Comparison of ENCODE assay signal across 1 cellular context in the genomic region with DNA sequence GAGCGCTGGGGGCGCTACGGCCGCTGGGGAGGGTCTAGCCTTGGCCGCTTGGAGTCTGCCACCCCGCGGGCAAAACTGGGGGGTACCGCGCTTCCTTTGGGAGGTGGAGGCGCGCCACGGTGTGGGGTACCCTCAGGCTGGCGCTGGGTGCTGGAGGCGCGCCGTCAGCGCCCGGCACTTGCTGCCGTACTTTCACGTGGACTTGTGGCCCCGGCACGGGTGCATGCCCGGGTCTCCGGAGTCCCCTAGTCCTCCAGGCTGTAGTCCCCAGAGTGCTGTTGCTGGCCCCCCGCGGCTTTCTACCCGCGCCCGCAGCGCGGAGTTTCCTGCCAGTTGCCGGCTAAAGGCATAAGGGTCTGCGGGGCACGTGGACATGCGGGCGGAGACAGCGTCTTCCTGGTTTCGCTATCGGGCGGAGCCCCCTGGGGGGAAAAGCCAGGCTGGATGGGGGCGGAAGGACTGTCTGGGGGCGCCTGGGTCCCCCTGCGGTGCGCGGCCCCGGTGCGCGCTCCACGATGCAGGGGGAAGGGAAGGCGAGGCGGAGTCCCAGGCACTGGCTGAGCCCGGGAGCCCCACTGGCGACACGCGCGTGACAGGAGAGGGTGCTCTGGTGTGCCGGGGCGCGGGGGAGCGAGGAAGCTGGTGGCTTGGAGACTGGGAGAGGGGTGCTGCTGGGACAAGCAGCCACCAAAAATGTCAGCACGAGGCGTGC.
TF ChIP-seq lines count a peak whose summit lies in the region.

No MANE protein-coding gene starts in this region.

TF ChIP-seq in K562, 482 proteins besides CTCF, POLR2A, EP300 and RAD21 (continued from another document and continues in another):
- TF ChIP-seq, protein P1, sequence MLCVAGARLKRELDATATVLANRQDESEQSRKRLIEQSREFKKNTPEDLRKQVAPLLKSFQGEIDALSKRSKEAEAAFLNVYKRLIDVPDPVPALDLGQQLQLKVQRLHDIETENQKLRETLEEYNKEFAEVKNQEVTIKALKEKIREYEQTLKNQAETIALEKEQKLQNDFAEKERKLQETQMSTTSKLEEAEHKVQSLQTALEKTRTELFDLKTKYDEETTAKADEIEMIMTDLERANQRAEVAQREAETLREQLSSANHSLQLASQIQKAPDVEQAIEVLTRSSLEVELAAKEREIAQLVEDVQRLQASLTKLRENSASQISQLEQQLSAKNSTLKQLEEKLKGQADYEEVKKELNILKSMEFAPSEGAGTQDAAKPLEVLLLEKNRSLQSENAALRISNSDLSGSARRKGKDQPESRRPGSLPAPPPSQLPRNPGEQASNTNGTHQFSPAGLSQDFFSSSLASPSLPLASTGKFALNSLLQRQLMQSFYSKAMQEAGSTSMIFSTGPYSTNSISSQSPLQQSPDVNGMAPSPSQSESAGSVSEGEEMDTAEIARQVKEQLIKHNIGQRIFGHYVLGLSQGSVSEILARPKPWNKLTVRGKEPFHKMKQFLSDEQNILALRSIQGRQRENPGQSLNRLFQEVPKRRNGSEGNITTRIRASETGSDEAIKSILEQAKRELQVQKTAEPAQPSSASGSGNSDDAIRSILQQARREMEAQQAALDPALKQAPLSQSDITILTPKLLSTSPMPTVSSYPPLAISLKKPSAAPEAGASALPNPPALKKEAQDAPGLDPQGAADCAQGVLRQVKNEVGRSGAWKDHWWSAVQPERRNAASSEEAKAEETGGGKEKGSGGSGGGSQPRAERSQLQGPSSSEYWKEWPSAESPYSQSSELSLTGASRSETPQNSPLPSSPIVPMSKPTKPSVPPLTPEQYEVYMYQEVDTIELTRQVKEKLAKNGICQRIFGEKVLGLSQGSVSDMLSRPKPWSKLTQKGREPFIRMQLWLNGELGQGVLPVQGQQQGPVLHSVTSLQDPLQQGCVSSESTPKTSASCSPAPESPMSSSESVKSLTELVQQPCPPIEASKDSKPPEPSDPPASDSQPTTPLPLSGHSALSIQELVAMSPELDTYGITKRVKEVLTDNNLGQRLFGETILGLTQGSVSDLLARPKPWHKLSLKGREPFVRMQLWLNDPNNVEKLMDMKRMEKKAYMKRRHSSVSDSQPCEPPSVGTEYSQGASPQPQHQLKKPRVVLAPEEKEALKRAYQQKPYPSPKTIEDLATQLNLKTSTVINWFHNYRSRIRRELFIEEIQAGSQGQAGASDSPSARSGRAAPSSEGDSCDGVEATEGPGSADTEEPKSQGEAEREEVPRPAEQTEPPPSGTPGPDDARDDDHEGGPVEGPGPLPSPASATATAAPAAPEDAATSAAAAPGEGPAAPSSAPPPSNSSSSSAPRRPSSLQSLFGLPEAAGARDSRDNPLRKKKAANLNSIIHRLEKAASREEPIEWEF (CRISPR knock-in tag; IDR thresholded peaks at IDR 0.05): no peak
- TF ChIP-seq MAFK (IDR thresholded peaks at IDR 0.05; ENCODE audit: low read length): no peak
- 0 out of 2 replicates have a peak, but pooled peaks have one; percentile 52 for TF ChIP-seq ZBTB9 (CRISPR knock-in tag; IDR thresholded peaks at IDR 0.05)
- peak; percentile 58 for TF ChIP-seq HDAC2 (IDR thresholded peaks at IDR 0.05)
- TF ChIP-seq NR2C2 (CRISPR knock-in tag; IDR thresholded peaks at IDR 0.05): no peak
- TF ChIP-seq NR2C2 (tag; IDR thresholded peaks at IDR 0.05): no peak
- peak in 1 of 2 experiments; percentile 30; a peak in 2 of 4 replicates for TF ChIP-seq MAZ (CRISPR knock-in tag; conservative IDR thresholded peaks at IDR 0.05 in 1 of 2, IDR thresholded peaks at IDR 0.05 in 1 of 2)
- TF ChIP-seq ZFP91 (CRISPR knock-in tag; IDR thresholded peaks at IDR 0.05): no peak
- TF ChIP-seq CREB1 (IDR thresholded peaks at IDR 0.05): 0 out of 2 replicates have a peak, but pooled peaks have one; percentile 7
- TF ChIP-seq CREB1 (CRISPR knock-in tag; IDR thresholded peaks at IDR 0.05): no peak
- no peak for TF ChIP-seq TCF3 (CRISPR knock-in tag; IDR thresholded peaks at IDR 0.05)
- TF ChIP-seq U2AF2 (optimal IDR thresholded peaks at IDR 0.05; ENCODE audit: low read depth, low read length): no peak
- no peak for TF ChIP-seq FOXM1 (IDR thresholded peaks at IDR 0.05; ENCODE audit: low read depth)
- no peak for TF ChIP-seq FOXM1 (CRISPR knock-in tag; IDR thresholded peaks at IDR 0.05; ENCODE audit: low read depth)
- TF ChIP-seq ARNT (IDR thresholded peaks at IDR 0.05): no peak
- no peak for TF ChIP-seq HMGN3 (IDR thresholded peaks at IDR 0.05; ENCODE audit: borderline replicate concordance, extremely low read depth, insufficient read length, low read depth, low read length)
- no peak for TF ChIP-seq ZNF76 (CRISPR knock-in tag; IDR thresholded peaks at IDR 0.05; ENCODE audit: borderline replicate concordance)
- TF ChIP-seq SMARCE1 (IDR thresholded peaks at IDR 0.05): 0 out of 2 replicates have a peak, but pooled peaks have one; percentile 9
- no peak for TF ChIP-seq RERE (CRISPR knock-in tag; IDR thresholded peaks at IDR 0.05; ENCODE audit: borderline replicate concordance)
- peak; percentile 13 for TF ChIP-seq MXD1 (CRISPR knock-in tag; IDR thresholded peaks at IDR 0.05; ENCODE audit: borderline replicate concordance, poor library complexity, severe bottlenecking)
- TF ChIP-seq, protein P2, sequence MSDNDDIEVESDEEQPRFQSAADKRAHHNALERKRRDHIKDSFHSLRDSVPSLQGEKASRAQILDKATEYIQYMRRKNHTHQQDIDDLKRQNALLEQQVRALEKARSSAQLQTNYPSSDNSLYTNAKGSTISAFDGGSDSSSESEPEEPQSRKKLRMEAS (CRISPR knock-in tag; IDR thresholded peaks at IDR 0.05): peak; percentile 73
- TF ChIP-seq RBFOX2 (IDR thresholded peaks at IDR 0.05; ENCODE audit: low read depth, low read length): peak; percentile 79
- TF ChIP-seq ARID1B (IDR thresholded peaks at IDR 0.05): peak; percentile 17; the same call in 1 of the 2 replicates
- TF ChIP-seq, protein P3, sequence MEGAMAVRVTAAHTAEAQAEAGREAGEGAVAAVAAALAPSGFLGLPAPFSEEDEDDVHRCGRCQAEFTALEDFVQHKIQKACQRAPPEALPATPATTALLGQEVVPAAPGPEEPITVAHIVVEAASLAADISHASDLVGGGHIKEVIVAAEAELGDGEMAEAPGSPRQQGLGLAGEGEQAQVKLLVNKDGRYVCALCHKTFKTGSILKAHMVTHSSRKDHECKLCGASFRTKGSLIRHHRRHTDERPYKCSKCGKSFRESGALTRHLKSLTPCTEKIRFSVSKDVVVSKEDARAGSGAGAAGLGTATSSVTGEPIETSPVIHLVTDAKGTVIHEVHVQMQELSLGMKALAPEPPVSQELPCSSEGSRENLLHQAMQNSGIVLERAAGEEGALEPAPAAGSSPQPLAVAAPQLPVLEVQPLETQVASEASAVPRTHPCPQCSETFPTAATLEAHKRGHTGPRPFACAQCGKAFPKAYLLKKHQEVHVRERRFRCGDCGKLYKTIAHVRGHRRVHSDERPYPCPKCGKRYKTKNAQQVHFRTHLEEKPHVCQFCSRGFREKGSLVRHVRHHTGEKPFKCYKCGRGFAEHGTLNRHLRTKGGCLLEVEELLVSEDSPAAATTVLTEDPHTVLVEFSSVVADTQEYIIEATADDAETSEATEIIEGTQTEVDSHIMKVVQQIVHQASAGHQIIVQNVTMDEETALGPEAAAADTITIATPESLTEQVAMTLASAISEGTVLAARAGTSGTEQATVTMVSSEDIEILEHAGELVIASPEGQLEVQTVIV (CRISPR knock-in tag; IDR thresholded peaks at IDR 0.05; ENCODE audit: borderline replicate concordance): no peak
- peak; percentile 54; the same call in 1 of the 2 replicates for TF ChIP-seq USF1 (CRISPR knock-in tag; IDR thresholded peaks at IDR 0.05)
- peak; percentile 48; the same call in 1 of the 2 replicates for TF ChIP-seq ZNF766 (CRISPR knock-in tag; conservative IDR thresholded peaks at IDR 0.05)
- no peak for TF ChIP-seq HOXB6 (CRISPR knock-in tag; IDR thresholded peaks at IDR 0.05; ENCODE audit: borderline replicate concordance)
- peak; percentile 47; the same call in 1 of the 2 replicates for TF ChIP-seq RAD51 (IDR thresholded peaks at IDR 0.05; ENCODE audit: borderline replicate concordance, low read depth)
- peak; percentile 90; the same call in 1 of the 2 replicates for TF ChIP-seq HNRNPL (IDR thresholded peaks at IDR 0.05; ENCODE audit: low read depth, low read length)
- TF ChIP-seq ZEB2 (IDR thresholded peaks at IDR 0.05): no peak
- TF ChIP-seq NCOR1 (IDR thresholded peaks at IDR 0.05): no peak; the same call in 1 of the 2 replicates
- TF ChIP-seq ASH1L (IDR thresholded peaks at IDR 0.05; ENCODE audit: borderline replicate concordance, low read depth, partially characterized antibody): no peak
- TF ChIP-seq KDM5B (IDR thresholded peaks at IDR 0.05; ENCODE audit: insufficient replicate concordance, low read depth, low read length): no peak
- TF ChIP-seq MCM5 (IDR thresholded peaks at IDR 0.05; ENCODE audit: low read depth): no peak
- TF ChIP-seq E2F3 (CRISPR knock-in tag; IDR thresholded peaks at IDR 0.05): no peak
- TF ChIP-seq, protein P4, sequence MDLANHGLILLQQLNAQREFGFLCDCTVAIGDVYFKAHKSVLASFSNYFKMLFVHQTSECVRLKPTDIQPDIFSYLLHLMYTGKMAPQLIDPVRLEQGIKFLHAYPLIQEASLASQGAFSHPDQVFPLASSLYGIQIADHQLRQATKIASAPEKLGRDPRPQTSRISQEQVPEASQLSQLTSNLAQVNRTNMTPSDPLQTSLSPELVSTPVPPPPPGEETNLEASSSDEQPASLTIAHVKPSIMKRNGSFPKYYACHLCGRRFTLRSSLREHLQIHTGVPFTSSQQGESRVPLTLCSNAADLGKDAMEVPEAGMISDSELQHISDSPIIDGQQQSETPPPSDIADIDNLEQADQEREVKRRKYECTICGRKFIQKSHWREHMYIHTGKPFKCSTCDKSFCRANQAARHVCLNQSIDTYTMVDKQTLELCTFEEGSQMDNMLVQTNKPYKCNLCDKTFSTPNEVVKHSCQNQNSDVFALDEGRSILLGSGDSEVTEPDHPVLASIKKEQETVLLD (IDR thresholded peaks at IDR 0.05): peak; percentile 63; the same call in 1 of the 2 replicates
- 0 out of 2 replicates have a peak, but pooled peaks have one; percentile 52 for TF ChIP-seq ERF (CRISPR knock-in tag; IDR thresholded peaks at IDR 0.05)
